Comparison of ENCODE assay signal across 1 cellular context in genomic region chr10:1110674-1111119, GRCh38.
TF ChIP-seq lines count a peak whose summit lies in the region.

No MANE protein-coding gene starts in this region.

TF ChIP-seq in HCT116, 20 proteins besides CTCF, POLR2A, EP300 and RAD21 (continued from another document):
- TF ChIP-seq, protein P1, sequence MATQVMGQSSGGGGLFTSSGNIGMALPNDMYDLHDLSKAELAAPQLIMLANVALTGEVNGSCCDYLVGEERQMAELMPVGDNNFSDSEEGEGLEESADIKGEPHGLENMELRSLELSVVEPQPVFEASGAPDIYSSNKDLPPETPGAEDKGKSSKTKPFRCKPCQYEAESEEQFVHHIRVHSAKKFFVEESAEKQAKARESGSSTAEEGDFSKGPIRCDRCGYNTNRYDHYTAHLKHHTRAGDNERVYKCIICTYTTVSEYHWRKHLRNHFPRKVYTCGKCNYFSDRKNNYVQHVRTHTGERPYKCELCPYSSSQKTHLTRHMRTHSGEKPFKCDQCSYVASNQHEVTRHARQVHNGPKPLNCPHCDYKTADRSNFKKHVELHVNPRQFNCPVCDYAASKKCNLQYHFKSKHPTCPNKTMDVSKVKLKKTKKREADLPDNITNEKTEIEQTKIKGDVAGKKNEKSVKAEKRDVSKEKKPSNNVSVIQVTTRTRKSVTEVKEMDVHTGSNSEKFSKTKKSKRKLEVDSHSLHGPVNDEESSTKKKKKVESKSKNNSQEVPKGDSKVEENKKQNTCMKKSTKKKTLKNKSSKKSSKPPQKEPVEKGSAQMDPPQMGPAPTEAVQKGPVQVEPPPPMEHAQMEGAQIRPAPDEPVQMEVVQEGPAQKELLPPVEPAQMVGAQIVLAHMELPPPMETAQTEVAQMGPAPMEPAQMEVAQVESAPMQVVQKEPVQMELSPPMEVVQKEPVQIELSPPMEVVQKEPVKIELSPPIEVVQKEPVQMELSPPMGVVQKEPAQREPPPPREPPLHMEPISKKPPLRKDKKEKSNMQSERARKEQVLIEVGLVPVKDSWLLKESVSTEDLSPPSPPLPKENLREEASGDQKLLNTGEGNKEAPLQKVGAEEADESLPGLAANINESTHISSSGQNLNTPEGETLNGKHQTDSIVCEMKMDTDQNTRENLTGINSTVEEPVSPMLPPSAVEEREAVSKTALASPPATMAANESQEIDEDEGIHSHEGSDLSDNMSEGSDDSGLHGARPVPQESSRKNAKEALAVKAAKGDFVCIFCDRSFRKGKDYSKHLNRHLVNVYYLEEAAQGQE (IDR thresholded peaks at IDR 0.05; ENCODE audit: low read depth), result no peak
- TF ChIP-seq, protein P2, sequence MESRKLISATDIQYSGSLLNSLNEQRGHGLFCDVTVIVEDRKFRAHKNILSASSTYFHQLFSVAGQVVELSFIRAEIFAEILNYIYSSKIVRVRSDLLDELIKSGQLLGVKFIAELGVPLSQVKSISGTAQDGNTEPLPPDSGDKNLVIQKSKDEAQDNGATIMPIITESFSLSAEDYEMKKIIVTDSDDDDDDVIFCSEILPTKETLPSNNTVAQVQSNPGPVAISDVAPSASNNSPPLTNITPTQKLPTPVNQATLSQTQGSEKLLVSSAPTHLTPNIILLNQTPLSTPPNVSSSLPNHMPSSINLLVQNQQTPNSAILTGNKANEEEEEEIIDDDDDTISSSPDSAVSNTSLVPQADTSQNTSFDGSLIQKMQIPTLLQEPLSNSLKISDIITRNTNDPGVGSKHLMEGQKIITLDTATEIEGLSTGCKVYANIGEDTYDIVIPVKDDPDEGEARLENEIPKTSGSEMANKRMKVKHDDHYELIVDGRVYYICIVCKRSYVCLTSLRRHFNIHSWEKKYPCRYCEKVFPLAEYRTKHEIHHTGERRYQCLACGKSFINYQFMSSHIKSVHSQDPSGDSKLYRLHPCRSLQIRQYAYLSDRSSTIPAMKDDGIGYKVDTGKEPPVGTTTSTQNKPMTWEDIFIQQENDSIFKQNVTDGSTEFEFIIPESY (IDR thresholded peaks at IDR 0.05; ENCODE audit: extremely low read depth, insufficient replicate concordance, low read length), result no peak
- TF ChIP-seq YY1 (IDR thresholded peaks at IDR 0.05; ENCODE audit: extremely low read depth, insufficient replicate concordance, low read depth, low read length) (no peak), FOSL1 (IDR thresholded peaks at IDR 0.05; ENCODE audit: low read depth) (no peak), EZH2 (IDR thresholded peaks at IDR 0.05) (no peak), ZNF274 (IDR thresholded peaks at IDR 0.05; ENCODE audit: low read depth, low read length) (no peak), EZH2phosphoT487 (IDR thresholded peaks at IDR 0.05; ENCODE audit: borderline replicate concordance) (no peak), ELF1 (IDR thresholded peaks at IDR 0.05; ENCODE audit: borderline replicate concordance, low read depth) (no peak; the same call in 1 of the 2 replicates), POLR2AphosphoS5 (IDR thresholded peaks at IDR 0.05; ENCODE audit: low read depth, low read length) (no peak), CEBPB (IDR thresholded peaks at IDR 0.05; ENCODE audit: low read depth) (no peak), CBX3 (IDR thresholded peaks at IDR 0.05; ENCODE audit: low read depth) (no peak), SP1 (IDR thresholded peaks at IDR 0.05; ENCODE audit: low read depth) (no peak), EGR1 (IDR thresholded peaks at IDR 0.05; ENCODE audit: low read depth) (no peak), SIN3A (IDR thresholded peaks at IDR 0.05; ENCODE audit: low read depth) (no peak), JUND (IDR thresholded peaks at IDR 0.05) (no peak), ZFX (IDR thresholded peaks at IDR 0.05) (no peak), TCF7L2 (IDR thresholded peaks at IDR 0.05; ENCODE audit: borderline replicate concordance, extremely low read depth, insufficient read depth, insufficient read length) (no peak)
- TF ChIP-seq, protein P3, sequence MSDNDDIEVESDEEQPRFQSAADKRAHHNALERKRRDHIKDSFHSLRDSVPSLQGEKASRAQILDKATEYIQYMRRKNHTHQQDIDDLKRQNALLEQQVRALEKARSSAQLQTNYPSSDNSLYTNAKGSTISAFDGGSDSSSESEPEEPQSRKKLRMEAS (IDR thresholded peaks at IDR 0.05), result no peak
- TF ChIP-seq, protein P4, sequence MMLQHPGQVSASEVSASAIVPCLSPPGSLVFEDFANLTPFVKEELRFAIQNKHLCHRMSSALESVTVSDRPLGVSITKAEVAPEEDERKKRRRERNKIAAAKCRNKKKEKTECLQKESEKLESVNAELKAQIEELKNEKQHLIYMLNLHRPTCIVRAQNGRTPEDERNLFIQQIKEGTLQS (IDR thresholded peaks at IDR 0.05), result no peak
